Comparison of ENCODE assay signal across 13 cellular contexts in genomic region chr19:49436381-49437017, GRCh38. TPM values are rescaled to one million over a fixed set of nuclear protein-coding genes. Genes with fewer than 3 reads are reported as not detected.
A peak's percentile ranks its signal among the peaks of the same experiment; 100 is the strongest.
DNase-seq lines count a peak whose midpoint lies in the region; ATAC-seq and TF ChIP-seq lines count a peak whose summit lies in the region.
"Had no signal": no experiment of that assay in that cellular context is flagged by ENCODE, and none has a peak within 500 bp of the region (broad histone marks: within the 10 kb centered on the region; RNA-seq: fewer than 3 reads in every experiment).

No MANE protein-coding gene starts in this region.

- intact Hi-C loops in sigmoid colon (cut with DNase I): no loop called here

- no peak overlapping the region for H3K27ac Mint-ChIP-seq in activated naive CD8-positive, alpha-beta T cell treated with anti-CD3 and anti-CD28 coated beads for 36 hours
- no peak overlapping the region for H3K27ac Mint-ChIP-seq in natural killer cell treated with Interleukin-12 subunit alpha and Interleukin-12 subunit beta and Interleukin-15 and Interleukin-18, amount 100 ng/mL, for 72 hours
- H3K27ac Mint-ChIP-seq: nephron; stimulated activated memory B cell treated with anti-CD40 and anti-IgM and Interleukin-4, amounts not matched to agents 10 μg/mL and 1 μg/mL and 100 μg/mL, for 72 hours had no signal

- H3K4me3 ChIP-seq in DOHH2 (ENCODE audit: low read length): no peak overlapping the region
- H3K4me3 ChIP-seq in sigmoid colon: no peak overlapping the region

- H4K20me1 ChIP-seq in DOHH2 (ENCODE audit: control insufficient read depth, insufficient read depth, low read depth, low read length): no peaks in the 10 kb centered on the region

- peaks cover 2% of the 10 kb centered on the region for H3K36me3 Mint-ChIP-seq in activated naive CD8-positive, alpha-beta T cell treated with anti-CD3 and anti-CD28 coated beads for 36 hours
- H3K36me3 Mint-ChIP-seq in natural killer cell treated with Interleukin-12 subunit alpha and Interleukin-12 subunit beta and Interleukin-15 and Interleukin-18, amount 100 ng/mL, for 72 hours: peaks cover 6% of the 10 kb centered on the region
- H3K36me3 Mint-ChIP-seq: stimulated activated memory B cell treated with anti-CD40 and anti-IgM and Interleukin-4, amounts not matched to agents 10 μg/mL and 1 μg/mL and 100 μg/mL, for 72 hours had no signal

- DNase-seq in RPMI8226 (peak; percentile 59), dedifferentiated amniotic fluid mesenchymal stem cell (ENCODE audit: extremely low spot score) (no peak), NCI-H2171 (lab: John Stamatoyannopoulos, UW) (no peak), AML-193 (lab: John Stamatoyannopoulos, UW) (no peak), sigmoid colon (no peak)
- peak; percentile 76 for DNase-seq in activated naive CD8-positive, alpha-beta T cell treated with anti-CD3 and anti-CD28 coated beads for 36 hours
- DNase-seq in natural killer cell treated with Interleukin-12 subunit alpha and Interleukin-12 subunit beta and Interleukin-15 and Interleukin-18, amount 100 ng/mL, for 72 hours (ENCODE audit: low spot score): no peak
- DNase-seq: DMS79, NCI-H187 had no signal

- no peaks in the 10 kb centered on the region for H3K79me2 ChIP-seq in DOHH2 (ENCODE audit: control insufficient read depth, low read length)

- ATAC-seq in natural killer cell treated with Interleukin-12 subunit alpha and Interleukin-12 subunit beta and Interleukin-15 and Interleukin-18, amount 100 ng/mL, for 72 hours: peak; percentile 39 to 59
- ATAC-seq: stimulated activated memory B cell treated with anti-CD40 and anti-IgM and Interleukin-4, amounts not matched to agents 10 μg/mL and 1 μg/mL and 100 μg/mL, for 72 hours had no signal

- H3K9me3 Mint-ChIP-seq in activated naive CD8-positive, alpha-beta T cell treated with anti-CD3 and anti-CD28 coated beads for 36 hours: no peaks in the 10 kb centered on the region
- no peaks in the 10 kb centered on the region for H3K9me3 Mint-ChIP-seq in natural killer cell treated with Interleukin-12 subunit alpha and Interleukin-12 subunit beta and Interleukin-15 and Interleukin-18, amount 100 ng/mL, for 72 hours
- H3K9me3 Mint-ChIP-seq: stimulated activated memory B cell treated with anti-CD40 and anti-IgM and Interleukin-4, amounts not matched to agents 10 μg/mL and 1 μg/mL and 100 μg/mL, for 72 hours had no signal

- H3K4me1 ChIP-seq in DOHH2 (ENCODE audit: control insufficient read depth, low read length) (peaks cover 8% of the 10 kb centered on the region), sigmoid colon (peaks cover 0 to 6% (median 2%) of the 10 kb centered on the region in 4 donors)

- peaks cover 99% of the 10 kb centered on the region for H3K27me3 Mint-ChIP-seq in activated naive CD8-positive, alpha-beta T cell treated with anti-CD3 and anti-CD28 coated beads for 36 hours
- H3K27me3 Mint-ChIP-seq in natural killer cell treated with Interleukin-12 subunit alpha and Interleukin-12 subunit beta and Interleukin-15 and Interleukin-18, amount 100 ng/mL, for 72 hours: peaks cover 66 to 88% of the 10 kb centered on the region in 2 donors

- H3K27ac ChIP-seq in DOHH2 (ENCODE audit: low read depth, low read length): no peak overlapping the region
- no peak overlapping the region for H3K27ac ChIP-seq in sigmoid colon
- H3K27ac ChIP-seq: epithelial cell of prostate had no signal

- no peak for TF ChIP-seq CTCF in DOHH2 (IDR thresholded peaks at IDR 0.05; ENCODE audit: low read depth, low read length, poor library complexity, severe bottlenecking)
- TF ChIP-seq CTCF in sigmoid colon (IDR thresholded peaks at IDR 0.05): no peak

- H3K9me3 ChIP-seq in DOHH2 (ENCODE audit: control insufficient read depth, insufficient read depth, low read length) (no peaks in the 10 kb centered on the region), sigmoid colon (no peaks in the 10 kb centered on the region)

- no peaks in the 10 kb centered on the region for H3F3A ChIP-seq in DOHH2 (ENCODE audit: control insufficient read depth, insufficient read depth)

- no peak overlapping the region for H3K4me3 Mint-ChIP-seq in activated naive CD8-positive, alpha-beta T cell treated with anti-CD3 and anti-CD28 coated beads for 36 hours
- no peak overlapping the region for H3K4me3 Mint-ChIP-seq in natural killer cell treated with Interleukin-12 subunit alpha and Interleukin-12 subunit beta and Interleukin-15 and Interleukin-18, amount 100 ng/mL, for 72 hours
- H3K4me3 Mint-ChIP-seq: stimulated activated memory B cell treated with anti-CD40 and anti-IgM and Interleukin-4, amounts not matched to agents 10 μg/mL and 1 μg/mL and 100 μg/mL, for 72 hours had no signal

- H3K4me1 Mint-ChIP-seq in activated naive CD8-positive, alpha-beta T cell treated with anti-CD3 and anti-CD28 coated beads for 36 hours: peaks cover 22% of the 10 kb centered on the region
- H3K4me1 Mint-ChIP-seq in natural killer cell treated with Interleukin-12 subunit alpha and Interleukin-12 subunit beta and Interleukin-15 and Interleukin-18, amount 100 ng/mL, for 72 hours (ENCODE audit: low read depth in 2 of 2): peaks cover 19 to 28% of the 10 kb centered on the region in 2 donors

- no peak for TF ChIP-seq EP300 in sigmoid colon (IDR thresholded peaks at IDR 0.05)

- peak overlapping the region; percentile 11; the same call in 1 of the 2 replicates for H3K4me2 ChIP-seq in DOHH2 (ENCODE audit: low read length)

- no peaks in the 10 kb centered on the region for H3K36me3 ChIP-seq in DOHH2 (ENCODE audit: control insufficient read depth, low read length)
- no peaks in the 10 kb centered on the region for H3K36me3 ChIP-seq in sigmoid colon

- WGBS in sigmoid colon, 2 donors: 13 to 17% methylated on average over 42 of the region's 42 CpGs

- no peak for TF ChIP-seq POLR2A in sigmoid colon (IDR thresholded peaks at IDR 0.05)

- H3K27me3 ChIP-seq in DOHH2 (ENCODE audit: control insufficient read depth, low read length): peaks cover 46% of the 10 kb centered on the region
- H3K27me3 ChIP-seq in sigmoid colon: peaks cover 51 to 100% (median 97%) of the 10 kb centered on the region in 3 donors

- no peaks in the 10 kb centered on the region for H3K9me2 ChIP-seq in DOHH2 (replicated peaks; ENCODE audit: control insufficient read depth, low read length)

RNA-seq across cellular contexts. Expression of gene SLC17A7, which starts 4.8 kb away (rescaled TPM):
- total RNA-seq in activated naive CD8-positive, alpha-beta T cell treated with anti-CD3 and anti-CD28 coated beads for 36 hours: not detected
- not detected for total RNA-seq in natural killer cell treated with Interleukin-12 subunit alpha and Interleukin-12 subunit beta and Interleukin-15 and Interleukin-18, amount 100 ng/mL, for 72 hours
- total RNA-seq in sigmoid colon: 1 to 10 TPM in 1 of 4 donors, under 1 TPM in 2, not detected in 1; 0.28 to 1.4 (median 0.82) TPM
- 1 to 10 TPM in 1 of 3 donors, under 1 TPM in 2; 0.23 to 1.8 (median 0.41) TPM for polyA plus RNA-seq in sigmoid colon

RNA-seq across cellular contexts. Expression of gene GFY, which starts 11.3 kb away (rescaled TPM):
- total RNA-seq in activated naive CD8-positive, alpha-beta T cell treated with anti-CD3 and anti-CD28 coated beads for 36 hours: not detected
- total RNA-seq in natural killer cell treated with Interleukin-12 subunit alpha and Interleukin-12 subunit beta and Interleukin-15 and Interleukin-18, amount 100 ng/mL, for 72 hours: not detected
- not detected for total RNA-seq in sigmoid colon
- not detected for polyA plus RNA-seq in sigmoid colon

RNA-seq across cellular contexts. Expression of gene PTH2, which starts 13.3 kb away (rescaled TPM):
- total RNA-seq in activated naive CD8-positive, alpha-beta T cell treated with anti-CD3 and anti-CD28 coated beads for 36 hours: not detected
- not detected for total RNA-seq in natural killer cell treated with Interleukin-12 subunit alpha and Interleukin-12 subunit beta and Interleukin-15 and Interleukin-18, amount 100 ng/mL, for 72 hours
- not detected for total RNA-seq in sigmoid colon
- not detected for polyA plus RNA-seq in sigmoid colon

RNA-seq across cellular contexts. Expression of gene PIH1D1, which starts 15.1 kb away (rescaled TPM):
- total RNA-seq in activated naive CD8-positive, alpha-beta T cell treated with anti-CD3 and anti-CD28 coated beads for 36 hours: 100 to 1,000 TPM; 140 to 141 TPM
- 100 to 1,000 TPM; 110 to 170 TPM for total RNA-seq in natural killer cell treated with Interleukin-12 subunit alpha and Interleukin-12 subunit beta and Interleukin-15 and Interleukin-18, amount 100 ng/mL, for 72 hours
- 10 to 100 TPM; 62.9 to 99.6 (median 81.4) TPM for total RNA-seq in sigmoid colon
- polyA plus RNA-seq in sigmoid colon: 100 to 1,000 TPM in 1 of 3 donors, 10 to 100 TPM in 2; 63.6 to 105 (median 65.5) TPM

RNA-seq across cellular contexts. Expression of gene ALDH16A1, which starts 16.5 kb away (rescaled TPM):
- 10 to 100 TPM; 34.4 to 42.0 TPM for total RNA-seq in activated naive CD8-positive, alpha-beta T cell treated with anti-CD3 and anti-CD28 coated beads for 36 hours
- 10 to 100 TPM; 29.0 to 65.2 TPM for total RNA-seq in natural killer cell treated with Interleukin-12 subunit alpha and Interleukin-12 subunit beta and Interleukin-15 and Interleukin-18, amount 100 ng/mL, for 72 hours
- 10 to 100 TPM; 14.1 to 25.3 (median 18.1) TPM for total RNA-seq in sigmoid colon
- polyA plus RNA-seq in sigmoid colon: 10 to 100 TPM; 14.3 to 44.2 (median 18.0) TPM

Comparison
In these comparisons a context has a peak if more than half of its experiments do, and no peak if none do; other contexts are left out.
1. DNase-seq: peak in RPMI8226 (single experiment) and activated naive CD8-positive, alpha-beta T cell treated with anti-CD3 and anti-CD28 coated beads for 36 hours (single experiment); none in natural killer cell treated with Interleukin-12 subunit alpha and Interleukin-12 subunit beta and Interleukin-15 and Interleukin-18, amount 100 ng/mL, for 72 hours (single experiment), dedifferentiated amniotic fluid mesenchymal stem cell (single experiment), NCI-H2171 (single experiment), AML-193 (0 of 2) and sigmoid colon (single experiment).